In the genomic region with DNA sequence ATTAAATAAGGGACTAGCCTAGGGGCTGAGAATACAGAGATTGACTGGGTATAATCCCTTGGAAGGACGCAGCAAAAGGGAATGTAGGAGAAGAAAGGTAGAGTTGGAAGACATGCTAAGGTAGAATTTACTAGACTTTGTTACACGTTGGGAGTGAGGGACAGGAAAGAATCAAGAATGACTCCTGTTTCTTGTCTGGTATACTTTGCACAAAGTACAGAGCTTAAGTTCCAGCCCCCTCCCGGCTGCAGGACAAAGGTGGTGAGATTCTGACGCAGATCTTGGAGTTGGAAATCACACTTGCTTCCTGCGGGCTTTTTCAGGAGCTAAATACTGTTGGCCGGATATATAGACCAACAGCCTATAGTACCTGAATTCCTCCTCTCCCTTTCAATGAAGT, we compare ENCODE assay signal across 10 cellular contexts. TPM values are rescaled to one million over a fixed set of nuclear protein-coding genes. Genes with fewer than 3 reads are reported as not detected.
DNase-seq lines count a peak whose midpoint lies in the region; ATAC-seq, FAIRE-seq and TF ChIP-seq lines count a peak whose summit lies in the region.
"Had no signal": no experiment of that assay in that cellular context is flagged by ENCODE, and none has a peak within 500 bp of the region (broad histone marks: within the 10 kb centered on the region; RNA-seq: fewer than 3 reads in every experiment).

No MANE protein-coding gene starts in this region.

- ATAC-seq in SK-N-SH treated with all-trans-retinoic acid at 6 μM for 48 hours: no peak
- ATAC-seq in activated T-helper 17 cell treated with anti-CD3 and anti-CD28 coated beads, Interleukin-2, amount 50 U/mL, for 72 hours (replicated peaks): no peak
- ATAC-seq in stimulated activated naive B cell treated with anti-CD40 and anti-IgM and Interleukin-4, amounts not matched to agents 10 μg/mL and 1 μg/mL and 100 μg/mL, for 72 hours (replicated peaks): no peak
- no peak for ATAC-seq in HG02884 (IDR thresholded peaks at IDR 0.05; ENCODE audit: unreplicated experiment)

- POLR2A ChIA-PET in SK-N-SH (lab: Yijun Ruan, JAX): interaction anchor here (1.8 kb wide), 1 partner anchor 32 kb away, joined by 6 read pairs; a partner anchor contains a TSS

- H3K9me3 ChIP-seq in SK-N-SH (no peaks in the 10 kb centered on the region), iPS-20b (ENCODE audit: insufficient read depth, low read depth, low read length) (no peaks in the 10 kb centered on the region)

- CTCF ChIA-PET in SK-N-SH (lab: Yijun Ruan, JAX): interaction anchor here (1.2 kb wide), 1 partner anchor 14 kb away, joined by 4 read pairs; no protein-coding TSS in a partner anchor

- H3K4me1 Mint-ChIP-seq in activated T-helper 17 cell treated with anti-CD3 and anti-CD28 coated beads, Interleukin-2, amount 50 U/mL, for 72 hours: peaks cover 16% of the 10 kb centered on the region
- peaks cover 11 to 21% of the 10 kb centered on the region in 2 donors for H3K4me1 Mint-ChIP-seq in stimulated activated naive B cell treated with anti-CD40 and anti-IgM and Interleukin-4, amounts not matched to agents 10 μg/mL and 1 μg/mL and 100 μg/mL, for 72 hours

- FAIRE-seq in urothelium cell line (lab: Jason Lieb, UNC): no peak
- FAIRE-seq: endometrium had no signal

- no peaks in the 10 kb centered on the region for H3K9me3 Mint-ChIP-seq in activated T-helper 17 cell treated with anti-CD3 and anti-CD28 coated beads, Interleukin-2, amount 50 U/mL, for 72 hours
- no peaks in the 10 kb centered on the region for H3K9me3 Mint-ChIP-seq in stimulated activated naive B cell treated with anti-CD40 and anti-IgM and Interleukin-4, amounts not matched to agents 10 μg/mL and 1 μg/mL and 100 μg/mL, for 72 hours

- no peaks in the 10 kb centered on the region for H3K27me3 Mint-ChIP-seq in activated T-helper 17 cell treated with anti-CD3 and anti-CD28 coated beads, Interleukin-2, amount 50 U/mL, for 72 hours
- H3K27me3 Mint-ChIP-seq in stimulated activated naive B cell treated with anti-CD40 and anti-IgM and Interleukin-4, amounts not matched to agents 10 μg/mL and 1 μg/mL and 100 μg/mL, for 72 hours: peaks cover 5 to 19% of the 10 kb centered on the region in 2 donors

- TF ChIP-seq CTCF in SK-N-SH (IDR thresholded peaks at IDR 0.05): no peak

- TF ChIP-seq RAD21 in SK-N-SH (IDR thresholded peaks at IDR 0.05; ENCODE audit: low read length): no peak

- H3K36me3 ChIP-seq in SK-N-SH (replicated peaks in 1 of 2; ENCODE audit: control insufficient read depth in 1 of 2, insufficient read depth in 2 of 2, low read length in 1 of 2) (no peaks in the 10 kb centered on the region), iPS-20b (ENCODE audit: insufficient read depth, low read depth, low read length) (no peaks in the 10 kb centered on the region)

- peak overlapping the region; percentile 64; the same call in 1 of the 2 replicates for H3K9ac ChIP-seq in SK-N-SH
- peak overlapping the region; percentile 49; the same call in 1 of the 2 replicates for H3K9ac ChIP-seq in iPS-20b (ENCODE audit: low read depth, low read length)

- peak overlapping the region; percentile 84 for H3K27ac Mint-ChIP-seq in activated T-helper 17 cell treated with anti-CD3 and anti-CD28 coated beads, Interleukin-2, amount 50 U/mL, for 72 hours
- H3K27ac Mint-ChIP-seq in stimulated activated naive B cell treated with anti-CD40 and anti-IgM and Interleukin-4, amounts not matched to agents 10 μg/mL and 1 μg/mL and 100 μg/mL, for 72 hours: no peak overlapping the region

- in situ Hi-C loops in KBM-7 (cut with MboI; ENCODE audit: low pct_unique_long_range_greater_than_20kb, low sequenced_read_pairs): no loop called here

- 43% methylated on average over 6 of the region's 6 CpGs for WGBS in SK-N-SH (ENCODE audit: low lambda C conversion rate)

- H2AFZ ChIP-seq in SK-N-SH (ENCODE audit: low read depth): peak overlapping the region; percentile 96

- H4K20me1 ChIP-seq in SK-N-SH (ENCODE audit: insufficient read depth): no peaks in the 10 kb centered on the region

- peaks cover 3 to 8% of the 10 kb centered on the region in 2 experiments; a peak in 1 of 4 replicates for H3K4me1 ChIP-seq in SK-N-SH (ENCODE audit: control insufficient read depth in 1 of 2, insufficient read depth in 2 of 2, low read depth in 1 of 2, low read length in 1 of 2)
- H3K4me1 ChIP-seq in iPS-20b (ENCODE audit: insufficient read depth, low read length): no peaks in the 10 kb centered on the region

- H3F3A ChIP-seq in SK-N-SH (replicated peaks; ENCODE audit: insufficient read depth): peaks cover 14% of the 10 kb centered on the region

- no peak for DNase-seq in SK-N-SH
- DNase-seq in stimulated activated naive B cell treated with anti-CD40 and anti-IgM and Interleukin-4, amounts not matched to agents 10 μg/mL and 1 μg/mL and 100 μg/mL, for 72 hours: no peak
- no peak for DNase-seq in urothelium cell line (ENCODE audit: low spot score)
- DNase-seq in KBM-7: no peak
- DNase-seq: 8988T had no signal

- TF ChIP-seq EP300 in SK-N-SH (IDR thresholded peaks at IDR 0.05; ENCODE audit: borderline replicate concordance in 1 of 2, low read depth in 1 of 2, low read length in 1 of 2): no peak

- H3K27ac ChIP-seq in SK-N-SH (ENCODE audit: low read depth in 2 of 2, low read length in 1 of 2) (no peak overlapping the region), iPS-20b (ENCODE audit: low read length) (no peak overlapping the region)

- no peaks in the 10 kb centered on the region for H3K27me3 ChIP-seq in SK-N-SH (ENCODE audit: insufficient read depth)
- peaks cover 24% of the 10 kb centered on the region for H3K27me3 ChIP-seq in iPS-20b (ENCODE audit: insufficient read depth, low read length)

- H3K36me3 Mint-ChIP-seq in activated T-helper 17 cell treated with anti-CD3 and anti-CD28 coated beads, Interleukin-2, amount 50 U/mL, for 72 hours (ENCODE audit: low read depth): no peaks in the 10 kb centered on the region
- peaks cover 0 to 1% of the 10 kb centered on the region in 2 donors for H3K36me3 Mint-ChIP-seq in stimulated activated naive B cell treated with anti-CD40 and anti-IgM and Interleukin-4, amounts not matched to agents 10 μg/mL and 1 μg/mL and 100 μg/mL, for 72 hours

- peak overlapping the region; percentile 72 for H3K4me2 ChIP-seq in SK-N-SH

- no peaks in the 10 kb centered on the region for H3K9me2 ChIP-seq in SK-N-SH

- H3K79me2 ChIP-seq in SK-N-SH (ENCODE audit: insufficient read depth): no peaks in the 10 kb centered on the region

- peak overlapping the region; percentile 74 to 79 for H3K4me3 ChIP-seq in SK-N-SH (ENCODE audit: low read depth in 2 of 2, low read length in 1 of 2)
- H3K4me3 ChIP-seq in iPS-20b (ENCODE audit: low read length): peak overlapping the region; percentile 63

- H3K4me3 Mint-ChIP-seq in activated T-helper 17 cell treated with anti-CD3 and anti-CD28 coated beads, Interleukin-2, amount 50 U/mL, for 72 hours: peak overlapping the region; percentile 95
- peak overlapping the region; percentile 94 for H3K4me3 Mint-ChIP-seq in stimulated activated naive B cell treated with anti-CD40 and anti-IgM and Interleukin-4, amounts not matched to agents 10 μg/mL and 1 μg/mL and 100 μg/mL, for 72 hours

TF ChIP-seq in SK-N-SH, 30 proteins besides CTCF, POLR2A, EP300 and RAD21 (continues in another document):
- no peak for TF ChIP-seq NRF1 (IDR thresholded peaks at IDR 0.05; ENCODE audit: low read depth, low read length)
- TF ChIP-seq POLR2AphosphoS5 (IDR thresholded peaks at IDR 0.05; ENCODE audit: low read depth, low read length): no peak
- TF ChIP-seq GATA2 (CRISPR knock-in tag; IDR thresholded peaks at IDR 0.05): no peak
- no peak for TF ChIP-seq ELF1 (IDR thresholded peaks at IDR 0.05)
- no peak for TF ChIP-seq SIN3A (IDR thresholded peaks at IDR 0.05; ENCODE audit: borderline replicate concordance, low read depth, low read length)
- TF ChIP-seq NFIC (IDR thresholded peaks at IDR 0.05; ENCODE audit: borderline replicate concordance): no peak
- no peak for TF ChIP-seq SMC3 (IDR thresholded peaks at IDR 0.05; ENCODE audit: low read depth, low read length)
- no peak for TF ChIP-seq TEAD4 (IDR thresholded peaks at IDR 0.05; ENCODE audit: borderline replicate concordance, insufficient read depth)

TF ChIP-seq in SK-N-SH treated with all-trans-retinoic acid at 6 μM for 48 hours, 23 proteins besides CTCF, POLR2A, EP300 and RAD21 (continues in another document):
- TF ChIP-seq ESRRG (CRISPR knock-in tag; IDR thresholded peaks at IDR 0.05) (no peak), ZFP3 (CRISPR knock-in tag; IDR thresholded peaks at IDR 0.05) (no peak), RARB (CRISPR knock-in tag; IDR thresholded peaks at IDR 0.05) (no peak), CSDC2 (CRISPR knock-in tag; IDR thresholded peaks at IDR 0.05) (no peak)
- TF ChIP-seq, protein P1, sequence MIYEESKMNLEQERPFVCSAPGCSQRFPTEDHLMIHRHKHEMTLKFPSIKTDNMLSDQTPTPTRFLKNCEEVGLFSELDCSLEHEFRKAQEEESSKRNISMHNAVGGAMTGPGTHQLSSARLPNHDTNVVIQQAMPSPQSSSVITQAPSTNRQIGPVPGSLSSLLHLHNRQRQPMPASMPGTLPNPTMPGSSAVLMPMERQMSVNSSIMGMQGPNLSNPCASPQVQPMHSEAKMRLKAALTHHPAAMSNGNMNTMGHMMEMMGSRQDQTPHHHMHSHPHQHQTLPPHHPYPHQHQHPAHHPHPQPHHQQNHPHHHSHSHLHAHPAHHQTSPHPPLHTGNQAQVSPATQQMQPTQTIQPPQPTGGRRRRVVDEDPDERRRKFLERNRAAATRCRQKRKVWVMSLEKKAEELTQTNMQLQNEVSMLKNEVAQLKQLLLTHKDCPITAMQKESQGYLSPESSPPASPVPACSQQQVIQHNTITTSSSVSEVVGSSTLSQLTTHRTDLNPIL (CRISPR knock-in tag; IDR thresholded peaks at IDR 0.05; ENCODE audit: low read depth): no peak

RNA-seq across cellular contexts. Expression of a gene that starts 0.9 kb away (rescaled TPM):
- 2.2 and 2.8 TPM in 2 replicates for polyA plus RNA-seq in SK-N-SH (2012; rRNA removed)
- 2.8 TPM in 2 replicates for polyA plus RNA-seq in SK-N-SH (2012; cell fraction: cytosol; rRNA removed)
- 1.7 and 2.8 TPM in 2 replicates for polyA plus RNA-seq in SK-N-SH (2012; cell fraction: nucleus; rRNA removed)
- total RNA-seq in activated T-helper 17 cell treated with anti-CD3 and anti-CD28 coated beads, Interleukin-2, amount 50 U/mL, for 72 hours: 1 to 10 TPM in 1 of 2 donors, under 1 TPM in 1; 0.91 to 1.2 TPM

RNA-seq across cellular contexts. Expression of a gene that starts 32.0 kb away (rescaled TPM):
- polyA plus RNA-seq in SK-N-SH (2012; rRNA removed): 212 and 251 TPM in 2 replicates
- 298 and 384 TPM in 2 replicates for polyA plus RNA-seq in SK-N-SH (2012; cell fraction: cytosol; rRNA removed)
- 69.9 and 146 TPM in 2 replicates for polyA plus RNA-seq in SK-N-SH (2012; cell fraction: nucleus; rRNA removed)
- 100 to 1,000 TPM; 140 to 270 TPM for total RNA-seq in activated T-helper 17 cell treated with anti-CD3 and anti-CD28 coated beads, Interleukin-2, amount 50 U/mL, for 72 hours

RNA-seq across cellular contexts. Expression of a gene that starts 57.0 kb away (rescaled TPM):
- polyA plus RNA-seq in SK-N-SH (2012; rRNA removed): 5.3 and 5.5 TPM in 2 replicates
- 8.4 and 10.5 TPM in 2 replicates for polyA plus RNA-seq in SK-N-SH (2012; cell fraction: cytosol; rRNA removed)
- 0.88 and 2.0 TPM in 2 replicates for polyA plus RNA-seq in SK-N-SH (2012; cell fraction: nucleus; rRNA removed)
- 10 to 100 TPM in 1 of 2 donors, 1 to 10 TPM in 1; 5.9 to 14.1 TPM for total RNA-seq in activated T-helper 17 cell treated with anti-CD3 and anti-CD28 coated beads, Interleukin-2, amount 50 U/mL, for 72 hours
